ENCODE assay signal across 13 cellular contexts in genomic region chr14:89910706-89911017, GRCh38. TPM values are rescaled to one million over a fixed set of nuclear protein-coding genes. Genes with fewer than 3 reads are reported as not detected.
DNase-seq lines count a peak whose midpoint lies in the region; ATAC-seq and TF ChIP-seq lines count a peak whose summit lies in the region.
"Had no signal": no experiment of that assay in that cellular context is flagged by ENCODE, and none has a peak within 500 bp of the region (broad histone marks: within the 10 kb centered on the region; RNA-seq: fewer than 3 reads in every experiment).

No MANE protein-coding gene starts in this region.

- peak overlapping the region in 6 of 7 donors; percentile 33 to 95 (median 76) for H3K27ac Mint-ChIP-seq in CD14-positive monocyte
- H3K27ac Mint-ChIP-seq: activated T-helper 1 cell treated with anti-CD3 and anti-CD28 coated beads, Interleukin-12 subunit alpha, Interleukin-12 subunit beta, Interleukin-2, Interleukin-4 antibody, amounts not matched to agents 30 ng/mL and 10 ng/mL and 1 ng/mL, durations not matched to agents 14 hours and 24 hours and 36 hours; stimulated activated naive CD8-positive, alpha-beta T cell treated with anti-CD3 and anti-CD28 coated beads, Interleukin-15, amount 100 ng/mL, for 72 hours had no signal

- 0 out of 2 replicates have a peak, but pooled peaks cover 14% of the 10 kb centered on the region for H4K20me1 ChIP-seq in Karpas-422 (ENCODE audit: insufficient read depth, low read depth, low read length)

- peaks cover 36% of the 10 kb centered on the region for H3K4me1 ChIP-seq in adipocyte (ENCODE audit: control insufficient read depth, insufficient read depth, low read length)
- peaks cover 6% of the 10 kb centered on the region for H3K4me1 ChIP-seq in Karpas-422 (ENCODE audit: low read length)

- H3K9me3 Mint-ChIP-seq in CD14-positive monocyte = peaks cover 0 to 2% (median 0%) of the 10 kb centered on the region in 7 donors
- H3K9me3 Mint-ChIP-seq: activated T-helper 1 cell treated with anti-CD3 and anti-CD28 coated beads, Interleukin-12 subunit alpha, Interleukin-12 subunit beta, Interleukin-2, Interleukin-4 antibody, amounts not matched to agents 30 ng/mL and 10 ng/mL and 1 ng/mL, durations not matched to agents 14 hours and 24 hours and 36 hours; stimulated activated naive CD8-positive, alpha-beta T cell treated with anti-CD3 and anti-CD28 coated beads, Interleukin-15, amount 100 ng/mL, for 72 hours had no signal

- no peak for DNase-seq in CD14-positive monocyte (ENCODE audit: low spot score)
- no peak for DNase-seq in adipocyte (ENCODE audit: low read depth)
- DNase-seq in left colon = peak in 1 of 2 donors; percentile 12
- DNase-seq in renal cortical epithelial cell (ENCODE audit: low read depth) = peak; percentile 50
- no peak for DNase-seq in activated CD4-positive, alpha-beta T cell treated with anti-CD3 and anti-CD28 coated beads for 48 hours
- DNase-seq in Karpas-422 = no peak
- DNase-seq: activated CD4-positive, alpha-beta T cell treated with anti-CD3 and anti-CD28 coated beads, Interleukin-2, amount 50 U/mL, for 48 hours; NCI-H446 treated with DMSO at 0.1 percent for 48 hours; SIG-M5; stimulated activated naive CD8-positive, alpha-beta T cell treated with anti-CD3 and anti-CD28 coated beads, Interleukin-15, amount 100 ng/mL, for 72 hours had no signal

- no peak overlapping the region for H3K4me3 Mint-ChIP-seq in CD14-positive monocyte
- H3K4me3 Mint-ChIP-seq: activated T-helper 1 cell treated with anti-CD3 and anti-CD28 coated beads, Interleukin-12 subunit alpha, Interleukin-12 subunit beta, Interleukin-2, Interleukin-4 antibody, amounts not matched to agents 30 ng/mL and 10 ng/mL and 1 ng/mL, durations not matched to agents 14 hours and 24 hours and 36 hours; stimulated activated naive CD8-positive, alpha-beta T cell treated with anti-CD3 and anti-CD28 coated beads, Interleukin-15, amount 100 ng/mL, for 72 hours had no signal

- peaks cover 12% of the 10 kb centered on the region for H3K4me1 Mint-ChIP-seq in CD14-positive monocyte

- H3K27ac ChIP-seq in Karpas-422 (ENCODE audit: low read length) = no peak overlapping the region

- H3K9me2 ChIP-seq in Karpas-422 (replicated peaks; ENCODE audit: insufficient read depth, low read length) = no peaks in the 10 kb centered on the region

- H3K4me3 ChIP-seq in adipocyte (ENCODE audit: low read length) (peak overlapping the region; percentile 34), Karpas-422 (ENCODE audit: low read length) (no peak overlapping the region)

- ATAC-seq in left colon = peak; percentile 90
- ATAC-seq in HG03175 (IDR thresholded peaks at IDR 0.05; ENCODE audit: unreplicated experiment) = no peak
- no peak for ATAC-seq in GM21381 (IDR thresholded peaks at IDR 0.05; ENCODE audit: unreplicated experiment)
- ATAC-seq: stimulated activated naive CD8-positive, alpha-beta T cell treated with anti-CD3 and anti-CD28 coated beads, Interleukin-15, amount 100 ng/mL, for 72 hours had no signal

- H3K27me3 ChIP-seq in adipocyte (replicated peaks; ENCODE audit: control insufficient read depth, insufficient read depth, low read length) (no peaks in the 10 kb centered on the region), Karpas-422 (ENCODE audit: low read length) (no peaks in the 10 kb centered on the region)

- no peak for TF ChIP-seq CTCF in CD14-positive monocyte (IDR thresholded peaks at IDR 0.05)

- intact Hi-C loops in CD14-positive monocyte (cut with micrococcal nuclease) (loop anchor here (10.0 kb wide), 4 partner anchors 296 to 886 kb away; partner anchors contain the start of gene FOXN3 (in 1 of the 2)), left colon (cut with DNase I, micrococcal nuclease) (loop anchor here (5.0 to 10.0 kb wide), 3 partner anchors 496 to 883 kb away; partner anchors contain the start of gene FOXN3 (in 1 of the 2))

- H3K79me2 ChIP-seq in Karpas-422 (ENCODE audit: low read length) = no peaks in the 10 kb centered on the region

- no peak overlapping the region for H2AFZ ChIP-seq in Karpas-422 (ENCODE audit: low read length)

- H3K4me2 ChIP-seq in Karpas-422 (ENCODE audit: low read depth, low read length, poor library complexity, severe bottlenecking) = no peak overlapping the region

- H3K9me3 ChIP-seq in adipocyte (ENCODE audit: control insufficient read depth, low read length) (no peaks in the 10 kb centered on the region), Karpas-422 (ENCODE audit: low read length) (no peaks in the 10 kb centered on the region)

- H3K27me3 Mint-ChIP-seq in CD14-positive monocyte (ENCODE audit: low read depth in 3 of 3) = peaks cover 0 to 3% (median 2%) of the 10 kb centered on the region in 3 donors
- H3K27me3 Mint-ChIP-seq: stimulated activated naive CD8-positive, alpha-beta T cell treated with anti-CD3 and anti-CD28 coated beads, Interleukin-15, amount 100 ng/mL, for 72 hours had no signal

- H3K36me3 ChIP-seq in adipocyte (ENCODE audit: control insufficient read depth, insufficient read depth, low read length, severe bottlenecking) (no peaks in the 10 kb centered on the region), Karpas-422 (ENCODE audit: insufficient read depth, low read length) (no peaks in the 10 kb centered on the region)

- peaks cover 2% of the 10 kb centered on the region in 2 donors for H3K36me3 Mint-ChIP-seq in CD14-positive monocyte

- H3K9ac ChIP-seq in adipocyte (ENCODE audit: low read length) (peak overlapping the region; percentile 56), Karpas-422 (ENCODE audit: low read length) (no peak overlapping the region)

RNA-seq across cellular contexts. Expression of gene EFCAB11, which starts 43.9 kb away (rescaled TPM):
- 1 to 10 TPM; 2.0 to 4.3 TPM for polyA plus RNA-seq in CD14-positive monocyte
- total RNA-seq in left colon (1 to 10 TPM; 5.8 to 7.7 TPM), renal cortical epithelial cell (5.0 and 13.9 TPM in 2 replicates)
- 8.3 and 43.3 TPM in 2 replicates for total RNA-seq in Karpas-422 (2014; rRNA removed; shearing (Covaris generic); ENCODE audit: low replicate concordance)

RNA-seq across cellular contexts. Expression of gene TDP1, which starts 45.1 kb away (rescaled TPM):
- 10 to 100 TPM; 10.6 to 13.4 TPM for polyA plus RNA-seq in CD14-positive monocyte
- total RNA-seq in left colon (10 to 100 TPM; 12.6 to 13.2 TPM), renal cortical epithelial cell (36.6 and 67.4 TPM in 2 replicates)
- total RNA-seq in Karpas-422 (2014; rRNA removed; shearing (Covaris generic); ENCODE audit: low replicate concordance) = 68.2 and 85.9 TPM in 2 replicates
